In genomic region chr16:48608452-48608851, GRCh38 we compare ENCODE assay signal across 1 cellular context.
TF ChIP-seq lines count a peak whose summit lies in the region.

No MANE protein-coding gene starts in this region.

TF ChIP-seq in GM12878, 131 proteins besides CTCF, POLR2A, EP300 and RAD21 (continued from another document):
- TF ChIP-seq USF1 (IDR thresholded peaks at IDR 0.05; ENCODE audit: borderline replicate concordance, extremely low read length, insufficient read depth, low read depth, low read length) (no peak), NR2F1 (conservative IDR thresholded peaks at IDR 0.05) (no peak), MYB (IDR thresholded peaks at IDR 0.05; ENCODE audit: borderline replicate concordance, low read depth, low read length) (no peak), RUNX3 (IDR thresholded peaks at IDR 0.05; ENCODE audit: low read length) (peak; percentile 69), TCF12 (IDR thresholded peaks at IDR 0.05; ENCODE audit: low read depth, low read length) (no peak; the same call in 1 of the 2 replicates), CHD2 (IDR thresholded peaks at IDR 0.05; ENCODE audit: borderline replicate concordance, low read depth, low read length) (peak; percentile 58; the same call in 1 of the 2 replicates), USF2 (IDR thresholded peaks at IDR 0.05; ENCODE audit: borderline replicate concordance, low read depth, low read length) (no peak), PBX3 (IDR thresholded peaks at IDR 0.05; ENCODE audit: insufficient replicate concordance, low read depth, low read length) (peak; percentile 26), SKIL (IDR thresholded peaks at IDR 0.05; ENCODE audit: low read depth, poor library complexity, severe bottlenecking) (peak; percentile 24), ZNF592 (IDR thresholded peaks at IDR 0.05) (no peak), JUNB (IDR thresholded peaks at IDR 0.05) (peak; percentile 76), DPF2 (IDR thresholded peaks at IDR 0.05) (0 out of 2 replicates have a peak, but pooled peaks have one; percentile 18), NBN (IDR thresholded peaks at IDR 0.05) (0 out of 2 replicates have a peak, but pooled peaks have one; percentile 29), YY1 (IDR thresholded peaks at IDR 0.05; ENCODE audit: low read depth, low read length) (no peak), CUX1 (IDR thresholded peaks at IDR 0.05; ENCODE audit: insufficient replicate concordance, low read depth, low read length) (peak; percentile 90), ZNF384 (IDR thresholded peaks at IDR 0.05; ENCODE audit: borderline replicate concordance, low read depth, low read length) (peak; percentile 98), CBFB (IDR thresholded peaks at IDR 0.05; ENCODE audit: low read depth) (no peak), POLR2AphosphoS5 (IDR thresholded peaks at IDR 0.05; ENCODE audit: low read length) (0 out of 2 replicates have a peak, but pooled peaks have one; percentile 32), ATF7 (IDR thresholded peaks at IDR 0.05; ENCODE audit: low read depth) (peak; percentile 80), RELB (IDR thresholded peaks at IDR 0.05; ENCODE audit: low read depth) (peak; percentile 50; the same call in 1 of the 2 replicates), CREB1 (IDR thresholded peaks at IDR 0.05; ENCODE audit: low read depth) (no peak), MXI1 (IDR thresholded peaks at IDR 0.05; ENCODE audit: low read depth, low read length) (peak; percentile 77; the same call in 1 of the 2 replicates), IRF4 (IDR thresholded peaks at IDR 0.05; ENCODE audit: low read depth, low read length) (peak; percentile 83; the same call in 1 of the 2 replicates), IRF5 (IDR thresholded peaks at IDR 0.05; ENCODE audit: borderline replicate concordance) (no peak), IKZF2 (IDR thresholded peaks at IDR 0.05) (peak in 1 of 2 experiments; percentile 10; a peak in 1 of 4 replicates), ATF3 (IDR thresholded peaks at IDR 0.05; ENCODE audit: borderline replicate concordance, extremely low read depth, low read depth, low read length) (peak; percentile 36; the same call in 1 of the 2 replicates), ZNF622 (IDR thresholded peaks at IDR 0.05) (no peak), ATF2 (IDR thresholded peaks at IDR 0.05; ENCODE audit: low read length) (peak; percentile 71), STAT1 (conservative IDR thresholded peaks at IDR 0.05) (no peak), MTA2 (IDR thresholded peaks at IDR 0.05; ENCODE audit: low read depth) (peak; percentile 58), ESRRA (IDR thresholded peaks at IDR 0.05; ENCODE audit: low read length) (no peak), JUND (IDR thresholded peaks at IDR 0.05; ENCODE audit: low read depth, low read length) (peak; percentile 73; the same call in 1 of the 2 replicates), BCL11A (IDR thresholded peaks at IDR 0.05; ENCODE audit: low read depth, low read length) (peak; percentile 58; the same call in 1 of the 2 replicates), SPI1 (IDR thresholded peaks at IDR 0.05; ENCODE audit: borderline replicate concordance, insufficient read depth, low read depth, low read length) (peak; percentile 22; the same call in 1 of the 2 replicates), HSF1 (IDR thresholded peaks at IDR 0.05; ENCODE audit: low read depth, low read length) (no peak)
TF ChIP-seq in GM12878: peak in this region for 23.
